ENCODE assay signal across 21 cellular contexts in the genomic region with DNA sequence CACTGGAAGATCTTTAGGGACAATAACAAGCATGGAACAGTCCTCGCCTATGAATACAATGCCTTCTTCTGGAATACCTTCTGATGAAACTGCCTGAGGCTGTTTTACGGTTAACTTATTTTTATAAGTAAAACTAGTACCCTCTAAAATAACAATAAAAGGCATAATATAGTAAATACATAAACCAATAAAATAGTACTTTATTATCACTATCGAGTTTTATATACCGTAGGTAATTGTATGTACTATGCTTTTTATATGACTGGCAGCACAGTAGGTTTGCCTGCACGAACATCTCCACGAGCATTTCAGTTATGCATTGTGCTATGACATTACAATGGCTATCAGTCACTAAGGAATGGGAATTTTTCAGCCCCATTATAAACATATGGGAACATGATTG. TPM values are rescaled to one million over a fixed set of nuclear protein-coding genes. Genes with fewer than 3 reads are reported as not detected.
DNase-seq lines count a peak whose midpoint lies in the region; ATAC-seq and TF ChIP-seq lines count a peak whose summit lies in the region.
"Had no signal": no experiment of that assay in that cellular context is flagged by ENCODE, and none has a peak within 500 bp of the region (broad histone marks: within the 10 kb centered on the region; RNA-seq: fewer than 3 reads in every experiment).

No MANE protein-coding gene starts in this region.

- H3F3A ChIP-seq in PC-3 (ENCODE audit: low read length, unreplicated experiment) (no peaks in the 10 kb centered on the region), neural cell (ENCODE audit: insufficient read depth, low read length, poor library complexity, severe bottlenecking) (no peaks in the 10 kb centered on the region)

- peaks cover 60% of the 10 kb centered on the region for H3K79me2 ChIP-seq in PC-3 (ENCODE audit: low read length)
- H3K79me2 ChIP-seq in neural cell (replicated peaks; ENCODE audit: insufficient read depth, low read length), result no peaks in the 10 kb centered on the region

- H4K20me1 ChIP-seq in PC-3 (ENCODE audit: low read length), result no peaks in the 10 kb centered on the region
- H4K20me1 ChIP-seq in neural cell (ENCODE audit: insufficient read depth), result no peaks in the 10 kb centered on the region

- TF ChIP-seq CTCF in PC-3 (conservative IDR thresholded peaks at IDR 0.05; ENCODE audit: low read depth, low read length) (no peak), neural cell (IDR thresholded peaks at IDR 0.05; ENCODE audit: poor library complexity, severe bottlenecking) (no peak), thoracic aorta (IDR thresholded peaks at IDR 0.05) (no peak)

- no TSS peak for BruUV-seq in PC-3 (replicated peaks; lab: Mats Ljungman, UMichigan)

- H3K4me2 ChIP-seq in PC-3 (ENCODE audit: low read length) (peak overlapping the region; percentile 39; the same call in 1 of the 2 replicates), neural cell (ENCODE audit: low read length) (no peak overlapping the region)
- H3K4me2 ChIP-seq: SK-N-SH had no signal

- H3K27me3 ChIP-seq in PC-3 (ENCODE audit: low read length) (no peaks in the 10 kb centered on the region), neural cell (ENCODE audit: insufficient read depth, low read depth, low read length) (no peaks in the 10 kb centered on the region), thoracic aorta (replicated peaks; ENCODE audit: insufficient read depth) (no peaks in the 10 kb centered on the region)

- CTCF ChIA-PET in HEK293T (lab: Yijun Ruan, JAX), result interaction anchor here (0.6 kb wide), 1 partner anchor 1027 kb away, joined by 3 read pairs; no protein-coding TSS in a partner anchor
- CTCF ChIA-PET in PC-3 (lab: Charles Lee), result no interaction called here

- intact Hi-C loops in PC-3 (cut with micrococcal nuclease), result loop anchor here (2.0 to 5.0 kb wide), 3 partner anchors 103 to 232 kb away; no protein-coding TSS in a partner anchor

- DNase-seq in HEK293T (ENCODE audit: extremely low spot score) (no peak), PC-3 (peak; percentile 63), thoracic aorta (ENCODE audit: low spot score) (no peak), midbrain (lab: John Stamatoyannopoulos, UW) (no peak), NCI-H446 treated with DMSO at 0.1 percent for 48 hours (lab: John Stamatoyannopoulos, UW) (no peak)
- DNase-seq: CD4-positive, alpha-beta T cell; COR-L47; DMS 273 treated with DMSO at 0.1 percent for 48 hours; DMS79 treated with DMSO at 0.1 percent for 48 hours; H7; MM.1S; NCI-H1048; NCI-H1417 treated with DMSO at 0.1 percent for 48 hours; NCI-H187 treated with DMSO at 0.1 percent for 48 hours; NCI-H2107; SIG-M5; SK-N-SH had no signal

- no peak for TF ChIP-seq RAD21 in neural cell (conservative IDR thresholded peaks at IDR 0.05)

- H3K4me1 ChIP-seq in PC-3 (ENCODE audit: insufficient read depth, low read length) (peaks cover 53% of the 10 kb centered on the region), thoracic aorta (ENCODE audit: control insufficient read depth in 1 of 2, low read depth in 2 of 2) (peaks cover 28 to 72% of the 10 kb centered on the region in 2 donors)

- TF ChIP-seq EP300 in neural cell (conservative IDR thresholded peaks at IDR 0.05; ENCODE audit: poor library complexity, severe bottlenecking), result peak; percentile 54

- POLR2A ChIA-PET in HEK293T (lab: Yijun Ruan, JAX), result no interaction called here
- POLR2A ChIA-PET in PC-3 (lab: Charles Lee; ENCODE audit: unreplicated experiment), result no interaction called here

- ATAC-seq in PC-3, result peak; percentile 69
- no peak for ATAC-seq in thoracic aorta (ENCODE audit: insufficient number of reproducible peaks, low FRiP score, low read depth)
- ATAC-seq in HG03565 (IDR thresholded peaks at IDR 0.05; ENCODE audit: unreplicated experiment), result no peak
- ATAC-seq: Panc1 had no signal

- H3K9me3 ChIP-seq in PC-3 (ENCODE audit: low read length), result no peaks in the 10 kb centered on the region
- no peaks in the 10 kb centered on the region for H3K9me3 ChIP-seq in neural cell (ENCODE audit: low read length)
- no peaks in the 10 kb centered on the region for H3K9me3 ChIP-seq in thoracic aorta
- H3K9me3 ChIP-seq: SK-N-SH had no signal

- H3K9me2 ChIP-seq in PC-3 (replicated peaks; ENCODE audit: low read length) (no peaks in the 10 kb centered on the region), neural cell (ENCODE audit: insufficient read depth, low read length) (no peaks in the 10 kb centered on the region)
- H3K9me2 ChIP-seq: SK-N-SH had no signal

- H3K36me3 ChIP-seq in PC-3 (ENCODE audit: low read depth, low read length), result no peaks in the 10 kb centered on the region
- H3K36me3 ChIP-seq in neural cell (ENCODE audit: insufficient read depth, low read length), result no peaks in the 10 kb centered on the region
- H3K36me3 ChIP-seq in thoracic aorta, result no peaks in the 10 kb centered on the region

- no peak overlapping the region for H2AFZ ChIP-seq in PC-3 (ENCODE audit: low read length)
- H2AFZ ChIP-seq in neural cell (ENCODE audit: low read depth, low read length), result no peak overlapping the region

- H3K9ac ChIP-seq in PC-3 (ENCODE audit: low read length) (no peak overlapping the region), neural cell (ENCODE audit: low read length) (no peak overlapping the region)
- H3K9ac ChIP-seq: SK-N-SH had no signal

- H3K27ac ChIP-seq in PC-3 (ENCODE audit: low read length) (peak overlapping the region; percentile 31), neural cell (ENCODE audit: low read length) (no peak overlapping the region), thoracic aorta (no peak overlapping the region)

- H3K4me3 ChIP-seq in PC-3 (ENCODE audit: low read length) (no peak overlapping the region), neural cell (ENCODE audit: low read length) (no peak overlapping the region), thoracic aorta (peak overlapping the region; percentile 36)

TF ChIP-seq in HEK293T, 16 proteins besides CTCF, POLR2A, EP300 and RAD21:
- TF ChIP-seq L3MBTL2 (conservative IDR thresholded peaks at IDR 0.05), result no peak
- no peak for TF ChIP-seq FOXA1 (IDR thresholded peaks at IDR 0.05)
- no peak for TF ChIP-seq ZNF384 (IDR thresholded peaks at IDR 0.05)
- TF ChIP-seq ARNT (IDR thresholded peaks at IDR 0.05), result peak; percentile 96
- TF ChIP-seq CTBP1 (IDR thresholded peaks at IDR 0.05; ENCODE audit: borderline replicate concordance), result peak; percentile 89
- TF ChIP-seq LEF1 (IDR thresholded peaks at IDR 0.05; ENCODE audit: borderline replicate concordance), result no peak
- TF ChIP-seq FOXK2 (IDR thresholded peaks at IDR 0.05), result 0 out of 2 replicates have a peak, but pooled peaks have one; percentile 23
- no peak for TF ChIP-seq FOXM1 (IDR thresholded peaks at IDR 0.05; ENCODE audit: borderline replicate concordance)
- TF ChIP-seq, protein P1, sequence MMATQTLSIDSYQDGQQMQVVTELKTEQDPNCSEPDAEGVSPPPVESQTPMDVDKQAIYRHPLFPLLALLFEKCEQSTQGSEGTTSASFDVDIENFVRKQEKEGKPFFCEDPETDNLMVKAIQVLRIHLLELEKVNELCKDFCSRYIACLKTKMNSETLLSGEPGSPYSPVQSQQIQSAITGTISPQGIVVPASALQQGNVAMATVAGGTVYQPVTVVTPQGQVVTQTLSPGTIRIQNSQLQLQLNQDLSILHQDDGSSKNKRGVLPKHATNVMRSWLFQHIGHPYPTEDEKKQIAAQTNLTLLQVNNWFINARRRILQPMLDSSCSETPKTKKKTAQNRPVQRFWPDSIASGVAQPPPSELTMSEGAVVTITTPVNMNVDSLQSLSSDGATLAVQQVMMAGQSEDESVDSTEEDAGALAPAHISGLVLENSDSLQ (IDR thresholded peaks at IDR 0.05), result peak; percentile 91
- TF ChIP-seq SP1 (IDR thresholded peaks at IDR 0.05), result no peak
- TF ChIP-seq NFRKB (IDR thresholded peaks at IDR 0.05), result no peak
- TF ChIP-seq TARDBP (IDR thresholded peaks at IDR 0.05), result no peak
- TF ChIP-seq ELF4 (IDR thresholded peaks at IDR 0.05), result no peak
- no peak for TF ChIP-seq SUZ12 (IDR thresholded peaks at IDR 0.05)
- no peak for TF ChIP-seq BHLHE40 (IDR thresholded peaks at IDR 0.05; ENCODE audit: borderline replicate concordance)
- TF ChIP-seq HDGF (IDR thresholded peaks at IDR 0.05; ENCODE audit: borderline replicate concordance), result no peak

TF ChIP-seq in neural cell, 6 proteins besides CTCF, POLR2A, EP300 and RAD21:
- peak; percentile 50 for TF ChIP-seq POLR2AphosphoS5 (IDR thresholded peaks at IDR 0.05)
- no peak for TF ChIP-seq TAF1 (IDR thresholded peaks at IDR 0.05; ENCODE audit: low read depth)
- no peak for TF ChIP-seq EZH2 (IDR thresholded peaks at IDR 0.05; ENCODE audit: borderline replicate concordance, insufficient read depth, low read length, poor library complexity, severe bottlenecking)
- TF ChIP-seq, protein P2, sequence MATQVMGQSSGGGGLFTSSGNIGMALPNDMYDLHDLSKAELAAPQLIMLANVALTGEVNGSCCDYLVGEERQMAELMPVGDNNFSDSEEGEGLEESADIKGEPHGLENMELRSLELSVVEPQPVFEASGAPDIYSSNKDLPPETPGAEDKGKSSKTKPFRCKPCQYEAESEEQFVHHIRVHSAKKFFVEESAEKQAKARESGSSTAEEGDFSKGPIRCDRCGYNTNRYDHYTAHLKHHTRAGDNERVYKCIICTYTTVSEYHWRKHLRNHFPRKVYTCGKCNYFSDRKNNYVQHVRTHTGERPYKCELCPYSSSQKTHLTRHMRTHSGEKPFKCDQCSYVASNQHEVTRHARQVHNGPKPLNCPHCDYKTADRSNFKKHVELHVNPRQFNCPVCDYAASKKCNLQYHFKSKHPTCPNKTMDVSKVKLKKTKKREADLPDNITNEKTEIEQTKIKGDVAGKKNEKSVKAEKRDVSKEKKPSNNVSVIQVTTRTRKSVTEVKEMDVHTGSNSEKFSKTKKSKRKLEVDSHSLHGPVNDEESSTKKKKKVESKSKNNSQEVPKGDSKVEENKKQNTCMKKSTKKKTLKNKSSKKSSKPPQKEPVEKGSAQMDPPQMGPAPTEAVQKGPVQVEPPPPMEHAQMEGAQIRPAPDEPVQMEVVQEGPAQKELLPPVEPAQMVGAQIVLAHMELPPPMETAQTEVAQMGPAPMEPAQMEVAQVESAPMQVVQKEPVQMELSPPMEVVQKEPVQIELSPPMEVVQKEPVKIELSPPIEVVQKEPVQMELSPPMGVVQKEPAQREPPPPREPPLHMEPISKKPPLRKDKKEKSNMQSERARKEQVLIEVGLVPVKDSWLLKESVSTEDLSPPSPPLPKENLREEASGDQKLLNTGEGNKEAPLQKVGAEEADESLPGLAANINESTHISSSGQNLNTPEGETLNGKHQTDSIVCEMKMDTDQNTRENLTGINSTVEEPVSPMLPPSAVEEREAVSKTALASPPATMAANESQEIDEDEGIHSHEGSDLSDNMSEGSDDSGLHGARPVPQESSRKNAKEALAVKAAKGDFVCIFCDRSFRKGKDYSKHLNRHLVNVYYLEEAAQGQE (IDR thresholded peaks at IDR 0.05; ENCODE audit: borderline replicate concordance), result peak; percentile 91
- TF ChIP-seq SMC3 (conservative IDR thresholded peaks at IDR 0.05; ENCODE audit: poor library complexity), result no peak
- TF ChIP-seq MXI1 (conservative IDR thresholded peaks at IDR 0.05; ENCODE audit: poor library complexity, severe bottlenecking), result no peak
TF ChIP-seq in neural cell: peak in this region for 2.

RNA-seq across cellular contexts. Expression of a gene that starts 8.0 kb away (rescaled TPM):
- total RNA-seq in PC-3 (2014; rRNA removed) (9.2 and 9.3 TPM in 2 replicates), thoracic aorta (100 to 1,000 TPM; 110 to 135 TPM)
- polyA plus RNA-seq in neural cell, result 13.6 and 15.5 TPM in 2 replicates
- polyA minus RNA-seq in neural cell, result 38.7 and 44.8 TPM in 2 replicates
- total RNA-seq: CD4-positive, alpha-beta T cell; LHCN-M2 had no signal

Comparison
In these comparisons a context has a peak if more than half of its experiments do, and no peak if none do; other contexts are left out.
1. RNA of a gene that starts 8.0 kb away (total RNA-seq): 110 to 135 TPM in thoracic aorta; 9.2 to 9.3 TPM in PC-3; every median in the first group is over 10 times any median in the second.